ENCODE assay signal across 30 cellular contexts in genomic region chr16:57781349-57781740, GRCh38. TPM values are rescaled to one million over a fixed set of nuclear protein-coding genes. Genes with fewer than 3 reads are reported as not detected.
DNase-seq lines count a peak whose midpoint lies in the region; ATAC-seq and TF ChIP-seq lines count a peak whose summit lies in the region.
"Had no signal": no experiment of that assay in that cellular context is flagged by ENCODE, and none has a peak within 500 bp of the region (broad histone marks: within the 10 kb centered on the region; RNA-seq: fewer than 3 reads in every experiment).

No MANE protein-coding gene starts in this region.

- no CpG with 5 or more reads among the region's 1 CpG for WGBS in IMR-90 (ENCODE audit: extremely low coverage in 2 of 2, insufficient read length in 1 of 2), 2 experiments

- H3K14ac ChIP-seq in IMR-90 (replicated peaks; ENCODE audit: low read depth, low read length): no peak overlapping the region

- peaks cover 30% of the 10 kb centered on the region for H3K36me3 Mint-ChIP-seq in chondrocyte (ENCODE audit: low read depth)
- H3K36me3 Mint-ChIP-seq in osteocyte (ENCODE audit: unreplicated experiment): peaks cover 46% of the 10 kb centered on the region
- no peaks in the 10 kb centered on the region for H3K36me3 Mint-ChIP-seq in activated CD4-positive, alpha-beta T cell treated with anti-CD3 and anti-CD28 coated beads, Interleukin-2, amount 10 ng/mL, durations not matched to agents 24 days and 14 days (ENCODE audit: low read depth)
- H3K36me3 Mint-ChIP-seq: CD8-positive, alpha-beta T cell had no signal

- H2AFZ ChIP-seq in IMR-90 (replicated peaks; ENCODE audit: low read length, poor library complexity) (peak overlapping the region; percentile 41), PC-9 (no peak overlapping the region)
- H2AFZ ChIP-seq: GM23338 had no signal

- POLR2A ChIA-PET in IMR-90 (lab: Charles Lee; ENCODE audit: unreplicated experiment) (no interaction called here), PC-9 (lab: Charles Lee; ENCODE audit: unreplicated experiment) (no interaction called here)

- no peaks in the 10 kb centered on the region for H3K27me3 Mint-ChIP-seq in chondrocyte (ENCODE audit: low read depth)
- no peaks in the 10 kb centered on the region for H3K27me3 Mint-ChIP-seq in osteocyte (ENCODE audit: unreplicated experiment)
- no peaks in the 10 kb centered on the region for H3K27me3 Mint-ChIP-seq in activated CD4-positive, alpha-beta T cell treated with anti-CD3 and anti-CD28 coated beads, Interleukin-2, amount 10 ng/mL, durations not matched to agents 24 days and 14 days

- H2AK5ac ChIP-seq in IMR-90 (ENCODE audit: low read depth, low read length): no peak overlapping the region; the same call in 1 of the 2 replicates

- H4K8ac ChIP-seq in IMR-90 (ENCODE audit: low read depth in 2 of 2, low read length in 2 of 2): no peak overlapping the region

- H3K4me3 Mint-ChIP-seq in chondrocyte (ENCODE audit: unreplicated experiment): no peak overlapping the region
- no peak overlapping the region for H3K4me3 Mint-ChIP-seq in osteocyte (ENCODE audit: unreplicated experiment)
- H3K4me3 Mint-ChIP-seq in activated CD4-positive, alpha-beta T cell treated with anti-CD3 and anti-CD28 coated beads, Interleukin-2, amount 10 ng/mL, durations not matched to agents 24 days and 14 days: no peak overlapping the region
- H3K4me3 Mint-ChIP-seq: B cell; CD8-positive, alpha-beta T cell; GM23338 had no signal

- H3K27ac ChIP-seq in IMR-90 (ENCODE audit: insufficient read depth, low read length): no peak overlapping the region
- H3K27ac ChIP-seq in PC-9: no peak overlapping the region
- H3K27ac ChIP-seq: C4-2B had no signal

- H3K27me3 ChIP-seq in IMR-90 (ENCODE audit: control insufficient read depth, insufficient read depth, low read length) (no peaks in the 10 kb centered on the region), PC-9 (ENCODE audit: insufficient read depth, low read depth) (no peaks in the 10 kb centered on the region)

- H3K4me3 ChIP-seq in IMR-90 (ENCODE audit: insufficient read depth, low read depth, low read length) (no peak overlapping the region), PC-9 (no peak overlapping the region)
- H3K4me3 ChIP-seq: A549, GM12878, GM23338 had no signal

- no peak overlapping the region for H3K23ac ChIP-seq in IMR-90 (ENCODE audit: low read depth, low read length)

- no peak overlapping the region for H3K9ac ChIP-seq in IMR-90 (ENCODE audit: low read depth, low read length)
- H3K9ac ChIP-seq: SK-N-SH had no signal

- no peak overlapping the region for H4K5ac ChIP-seq in IMR-90 (ENCODE audit: low read depth, low read length)

- peaks cover 19% of the 10 kb centered on the region; the same call in 1 of the 2 replicates for H4K20me1 ChIP-seq in IMR-90 (ENCODE audit: insufficient read depth, low read length)
- no peaks in the 10 kb centered on the region for H4K20me1 ChIP-seq in PC-9 (ENCODE audit: insufficient read depth)

- no peaks in the 10 kb centered on the region; the same call in 1 of the 2 replicates for H3K4me1 ChIP-seq in IMR-90 (ENCODE audit: control insufficient read depth, insufficient read depth, low read length)
- peaks cover 31% of the 10 kb centered on the region for H3K4me1 ChIP-seq in PC-9 (replicated peaks; ENCODE audit: insufficient read depth)

- no peak overlapping the region for H2BK20ac ChIP-seq in IMR-90 (ENCODE audit: low read depth, low read length)

- H3K4ac ChIP-seq in IMR-90 (ENCODE audit: low read depth, low read length): no peak overlapping the region

- intact Hi-C loops in IMR-90 (cut with micrococcal nuclease) (no loop called here), PC-9 (cut with micrococcal nuclease; ENCODE audit: unreplicated experiment) (no loop called here)
- intact Hi-C loops in activated CD4-positive, alpha-beta T cell treated with anti-CD3 and anti-CD28 coated beads, Interleukin-2, amount 10 ng/mL, durations not matched to agents 24 days and 14 days (cut with micrococcal nuclease): no loop called here

- no peak overlapping the region for H2BK5ac ChIP-seq in IMR-90 (ENCODE audit: low read depth, low read length, poor library complexity, severe bottlenecking)

- no peaks in the 10 kb centered on the region for H3K9me3 ChIP-seq in IMR-90 (ENCODE audit: control insufficient read depth, insufficient read depth, low read length)
- H3K9me3 ChIP-seq in PC-9 (ENCODE audit: insufficient read depth, low read depth): no peaks in the 10 kb centered on the region; the same call in 1 of the 2 replicates
- H3K9me3 ChIP-seq: A549, Caco-2, SK-N-SH had no signal

- peaks cover 4% of the 10 kb centered on the region; the same call in 1 of the 2 replicates for H3K79me2 ChIP-seq in PC-9 (ENCODE audit: low read depth)

- peaks cover 9% of the 10 kb centered on the region; the same call in 1 of the 2 replicates for H3K9me1 ChIP-seq in IMR-90 (ENCODE audit: insufficient read depth, low read length)

- DNase-seq in IMR-90 (no peak), chondrocyte (ENCODE audit: low spot score) (no peak), left lobe of liver (ENCODE audit: low spot score) (no peak), osteocyte (ENCODE audit: extremely low spot score, unreplicated experiment) (no peak), ecto neural progenitor cell (ENCODE audit: low spot score) (no peak), PC-9 (no peak), kidney glomerular epithelial cell (lab: John Stamatoyannopoulos, UW) (no peak)
- no peak for DNase-seq in activated CD4-positive, alpha-beta T cell treated with anti-CD3 and anti-CD28 coated beads, Interleukin-2, amount 10 ng/mL, durations not matched to agents 24 days and 14 days
- DNase-seq: CD8-positive, alpha-beta T cell; DMS 273 treated with DMSO at 0.1 percent for 48 hours; DMS79; EL; GDM1; HCEC 1CT; KG1; NCI-H1048; NCI-H1417; NCI-H1694; NCI-H2029 treated with DMSO at 0.1 percent for 48 hours; NCI-H2227 treated with DMSO at 0.1 percent for 48 hours; NCI-H526 treated with DMSO at 0.1 percent for 48 hours; SIG-M5; SK-N-SH had no signal

- H3K9me3 Mint-ChIP-seq in chondrocyte (ENCODE audit: low read depth) (no peaks in the 10 kb centered on the region), osteocyte (ENCODE audit: unreplicated experiment) (no peaks in the 10 kb centered on the region)
- no peaks in the 10 kb centered on the region for H3K9me3 Mint-ChIP-seq in activated CD4-positive, alpha-beta T cell treated with anti-CD3 and anti-CD28 coated beads, Interleukin-2, amount 10 ng/mL, durations not matched to agents 24 days and 14 days
- H3K9me3 Mint-ChIP-seq: CD8-positive, alpha-beta T cell; GM23338 had no signal

- no peak overlapping the region for H2AK9ac ChIP-seq in IMR-90 (replicated peaks; ENCODE audit: low read depth, low read length, poor library complexity)

- ATAC-seq in IMR-90 (ENCODE audit: low read depth) (no peak), left lobe of liver (peak; percentile 16)
- ATAC-seq: CD8-positive, alpha-beta T cell; GM12878; GM23338; Panc1 had no signal

- in situ Hi-C loops in IMR-90 (cut with MboI; ENCODE audit: low sequenced_read_pairs): no loop called here

- CTCF ChIA-PET in IMR-90 (lab: Yijun Ruan, JAX) (interaction anchor here (1.3 kb wide), 1 partner anchor 13 kb away, joined by 3 read pairs; no protein-coding TSS in a partner anchor), PC-9 (lab: Charles Lee) (no interaction called here)

- TF ChIP-seq CTCF in IMR-90 (conservative IDR thresholded peaks at IDR 0.05; ENCODE audit: low read depth, low read length) (no peak), chondrocyte (IDR thresholded peaks at IDR 0.05) (no peak), osteocyte (IDR thresholded peaks at IDR 0.05) (no peak), PC-9 (conservative IDR thresholded peaks at IDR 0.05) (no peak)

- BruUV-seq in IMR-90 (replicated peaks; lab: Mats Ljungman, UMichigan): no TSS peak
- BruUV-seq in PC-9 (replicated peaks; lab: Mats Ljungman, UMichigan): no TSS peak

- TF ChIP-seq RAD21 in IMR-90 (IDR thresholded peaks at IDR 0.05; ENCODE audit: low read length): no peak

- H3F3A ChIP-seq in PC-9 (ENCODE audit: insufficient read depth, low read depth): peaks cover 29% of the 10 kb centered on the region; the same call in 1 of the 2 replicates

- dilution Hi-C loops in IMR-90 (cut with HindIII; ENCODE audit: low sequenced_read_pairs, unreplicated experiment): no loop called here

- H3K4me2 ChIP-seq in IMR-90 (ENCODE audit: low read depth, low read length) (no peak overlapping the region), PC-9 (no peak overlapping the region)
- H3K4me2 ChIP-seq: A549, GM23338, SK-N-SH had no signal

- H3K27ac Mint-ChIP-seq in chondrocyte (ENCODE audit: unreplicated experiment): peak overlapping the region; percentile 69
- H3K27ac Mint-ChIP-seq in osteocyte (ENCODE audit: unreplicated experiment): peak overlapping the region; percentile 89
- H3K27ac Mint-ChIP-seq in activated CD4-positive, alpha-beta T cell treated with anti-CD3 and anti-CD28 coated beads, Interleukin-2, amount 10 ng/mL, durations not matched to agents 24 days and 14 days: no peak overlapping the region
- H3K27ac Mint-ChIP-seq: B cell; CD8-positive, alpha-beta T cell; GM23338 had no signal

- no peak overlapping the region for H3K18ac ChIP-seq in IMR-90 (ENCODE audit: low read depth, low read length)

- H2BK120ac ChIP-seq in IMR-90 (ENCODE audit: low read depth, low read length): no peak overlapping the region

- H3K79me1 ChIP-seq in IMR-90 (ENCODE audit: low read depth in 1 of 2, low read length in 2 of 2): peaks cover 24 to 62% of the 10 kb centered on the region in 2 experiments

- no peak overlapping the region for H4K91ac ChIP-seq in IMR-90 (ENCODE audit: insufficient read depth, low read depth, low read length)

- no peaks in the 10 kb centered on the region for H3K9me2 ChIP-seq in PC-9 (ENCODE audit: insufficient read depth)
- H3K9me2 ChIP-seq: SK-N-SH had no signal

- H3K36me3 ChIP-seq in IMR-90 (ENCODE audit: control insufficient read depth, insufficient read depth, low read length) (peaks cover 32% of the 10 kb centered on the region), PC-9 (ENCODE audit: low read depth) (peaks cover 17% of the 10 kb centered on the region)

- H2BK15ac ChIP-seq in IMR-90 (ENCODE audit: low read depth, low read length): no peak overlapping the region

- H3K4me1 Mint-ChIP-seq in chondrocyte (ENCODE audit: low read depth) (peaks cover 22% of the 10 kb centered on the region), osteocyte (ENCODE audit: unreplicated experiment) (peaks cover 45% of the 10 kb centered on the region)
- H3K4me1 Mint-ChIP-seq in activated CD4-positive, alpha-beta T cell treated with anti-CD3 and anti-CD28 coated beads, Interleukin-2, amount 10 ng/mL, durations not matched to agents 24 days and 14 days: no peaks in the 10 kb centered on the region
- H3K4me1 Mint-ChIP-seq: B cell had no signal

- no peak overlapping the region for H3K56ac ChIP-seq in IMR-90 (ENCODE audit: extremely low read depth, insufficient read depth, low read length)

- TF ChIP-seq POLR2A in IMR-90 (IDR thresholded peaks at IDR 0.05; ENCODE audit: low read depth, low read length): no peak

RNA-seq across cellular contexts. Expression of gene KIFC3, which starts 20.9 kb away (rescaled TPM):
- total RNA-seq in IMR-90 (2012; rRNA removed) (38.3 and 48.6 TPM in 2 replicates), chondrocyte (74.4 to 135 TPM (median 75.6 TPM) in 3 replicates), left lobe of liver (43.5 TPM), osteocyte (191 and 196 TPM in 2 replicates), PC-9 (2021) (52.5 and 65.5 TPM in 2 replicates)
- 62.5 and 66.6 TPM in 2 replicates for polyA plus RNA-seq in IMR-90 (2012; rRNA removed)
- polyA plus RNA-seq in IMR-90 (2012; cell fraction: cytosol; rRNA removed): 43.3 and 62.3 TPM in 2 replicates
- polyA plus RNA-seq in IMR-90 (2012; cell fraction: nucleus; rRNA removed; ENCODE audit: low replicate concordance): 123 and 327 TPM in 2 replicates
- total RNA-seq in activated CD4-positive, alpha-beta T cell treated with anti-CD3 and anti-CD28 coated beads, Interleukin-2, amount 10 ng/mL, durations not matched to agents 24 days and 14 days: 0.58 and 1.7 TPM in 2 replicates

RNA-seq across cellular contexts. Expression of gene KATNB1, which starts 45.8 kb away (rescaled TPM):
- total RNA-seq in IMR-90 (2012; rRNA removed): 10.9 and 14.2 TPM in 2 replicates
- polyA plus RNA-seq in IMR-90 (2012; rRNA removed): 23.5 and 27.6 TPM in 2 replicates
- polyA plus RNA-seq in IMR-90 (2012; cell fraction: cytosol; rRNA removed): 15.9 and 23.1 TPM in 2 replicates
- polyA plus RNA-seq in IMR-90 (2012; cell fraction: nucleus; rRNA removed; ENCODE audit: low replicate concordance): 67.2 and 166 TPM in 2 replicates
- 14.0 to 20.6 TPM (median 14.7 TPM) in 3 replicates for total RNA-seq in chondrocyte
- 8.7 TPM for total RNA-seq in left lobe of liver
- 14.2 and 15.9 TPM in 2 replicates for total RNA-seq in osteocyte
- 25.9 and 27.7 TPM in 2 replicates for total RNA-seq in PC-9 (2021)
- total RNA-seq in activated CD4-positive, alpha-beta T cell treated with anti-CD3 and anti-CD28 coated beads, Interleukin-2, amount 10 ng/mL, durations not matched to agents 24 days and 14 days: 45.0 and 49.8 TPM in 2 replicates

Comparison
In these comparisons a context has a peak if more than half of its experiments do, and no peak if none do; other contexts are left out.
1. RNA of gene KIFC3, which starts 20.9 kb away (total RNA-seq): 191 to 196 TPM in osteocyte, 74.4 to 135 TPM in chondrocyte, 52.5 to 65.5 TPM in PC-9, 38.3 to 48.6 TPM in IMR-90 and 43.5 TPM in left lobe of liver (single experiment); 0.58 to 1.7 TPM in activated CD4-positive, alpha-beta T cell treated with anti-CD3 and anti-CD28 coated beads, Interleukin-2, amount 10 ng/mL, durations not matched to agents 24 days and 14 days; every median in the first group is over 10 times any median in the second.